In the genomic region with DNA sequence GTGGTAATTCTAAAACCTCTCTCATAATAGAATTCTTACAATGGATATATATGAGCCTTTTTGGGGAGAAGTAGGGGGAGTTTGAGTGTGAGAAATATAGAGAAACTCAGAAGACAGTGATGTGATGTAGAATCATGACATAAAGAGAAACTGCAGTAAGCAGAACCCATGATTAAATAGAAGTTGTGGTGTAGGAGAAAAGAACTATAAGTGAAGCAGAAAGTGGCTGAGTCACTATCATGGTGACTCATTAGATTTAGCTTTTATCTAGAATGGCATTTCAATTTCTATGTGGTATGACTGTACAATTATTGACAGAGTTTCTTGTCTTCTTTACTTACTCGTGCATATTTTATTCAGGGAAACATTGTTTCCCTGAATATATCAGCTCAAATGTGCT, we compare ENCODE assay signal across 15 cellular contexts.
DNase-seq lines count a peak whose midpoint lies in the region; ATAC-seq and TF ChIP-seq lines count a peak whose summit lies in the region.
"Had no signal": no experiment of that assay in that cellular context is flagged by ENCODE, and none has a peak within 500 bp of the region (broad histone marks: within the 10 kb centered on the region; RNA-seq: fewer than 3 reads in every experiment).

No MANE protein-coding gene starts in this region.

- peaks cover 2% of the 10 kb centered on the region for H3K27me3 Mint-ChIP-seq in GM23338 (ENCODE audit: insufficient read depth, low read depth, poor library complexity)

- no peak overlapping the region for H3K4me3 ChIP-seq in kidney epithelial cell (ENCODE audit: low read depth, low read length)
- H3K4me3 ChIP-seq in GM23338: no peak overlapping the region
- H3K4me3 ChIP-seq: mucosa of descending colon, tibial nerve had no signal

- no peak overlapping the region for H3K4me2 ChIP-seq in GM23338

- H3K27me3 ChIP-seq in kidney epithelial cell (ENCODE audit: control insufficient read depth, insufficient read depth, low read length): no peaks in the 10 kb centered on the region
- H3K27me3 ChIP-seq in GM23338 (ENCODE audit: insufficient read depth): no peaks in the 10 kb centered on the region
- H3K27me3 ChIP-seq: tibial nerve had no signal

- H3F3A ChIP-seq in GM23338 (replicated peaks; ENCODE audit: low read depth): no peaks in the 10 kb centered on the region

- in situ Hi-C loops in Caki2 (cut with HindIII; ENCODE audit: low pct_unique_long_range_greater_than_20kb, low sequenced_read_pairs): no loop called here

- H3K27ac ChIP-seq in angular gyrus (ENCODE audit: low read depth, low read length) (peak overlapping the region; percentile 4), GM23338 (ENCODE audit: low read depth) (no peak overlapping the region)
- H3K27ac ChIP-seq: tibial nerve had no signal

- H3K36me3 Mint-ChIP-seq in GM23338 (ENCODE audit: low read depth): no peaks in the 10 kb centered on the region

- H3K79me2 ChIP-seq in GM23338 (replicated peaks; ENCODE audit: insufficient read depth): no peaks in the 10 kb centered on the region

- no peaks in the 10 kb centered on the region for H3K4me1 ChIP-seq in GM23338 (ENCODE audit: insufficient read depth)
- H3K4me1 ChIP-seq: tibial nerve had no signal

- H4K20me1 ChIP-seq in GM23338 (replicated peaks; ENCODE audit: insufficient read depth): no peaks in the 10 kb centered on the region

- H2AFZ ChIP-seq in GM23338: no peak overlapping the region

- DNase-seq in Caki2 (ENCODE audit: low read depth): peak; percentile 69
- DNase-seq in kidney epithelial cell (ENCODE audit: low read depth): peak; percentile 38
- no peak for DNase-seq in EL
- DNase-seq in GM23338 (ENCODE audit: low spot score): no peak
- DNase-seq in stimulated activated CD4-positive, alpha-beta T cell treated with anti-CD3 and anti-CD28 coated beads, Interleukin-4, amount 100 ng/mL, for 24 hours: no peak
- DNase-seq: endodermal cell, hippocampal formation, mucosa of descending colon, NCI-H146, right cardiac atrium had no signal

- no peaks in the 10 kb centered on the region for H3K9me3 Mint-ChIP-seq in GM23338
- H3K9me3 Mint-ChIP-seq: endodermal cell had no signal

- no peaks in the 10 kb centered on the region for H3K9me2 ChIP-seq in GM23338 (ENCODE audit: insufficient read depth)

- H3K27ac Mint-ChIP-seq in GM23338: no peak overlapping the region
- H3K27ac Mint-ChIP-seq: endodermal cell had no signal

- TF ChIP-seq CTCF in kidney epithelial cell (IDR thresholded peaks at IDR 0.05; ENCODE audit: insufficient read depth, low read length, poor library complexity, severe bottlenecking) (no peak), GM23338 (conservative IDR thresholded peaks at IDR 0.05; ENCODE audit: low read depth in 2 of 2) (no peak)

- peak; percentile 75 for ATAC-seq in HG03354 (IDR thresholded peaks at IDR 0.05; ENCODE audit: poor library complexity, severe bottlenecking, unreplicated experiment)
- ATAC-seq in GM19397 (IDR thresholded peaks at IDR 0.05; ENCODE audit: unreplicated experiment): no peak
- ATAC-seq in GM23338: no peak
- ATAC-seq: HepG2, mucosa of descending colon, right cardiac atrium had no signal

- H3K4me3 Mint-ChIP-seq in GM23338: no peak overlapping the region
- H3K4me3 Mint-ChIP-seq: endodermal cell had no signal

- no peaks in the 10 kb centered on the region for H3K4me1 Mint-ChIP-seq in GM23338
- H3K4me1 Mint-ChIP-seq: endodermal cell had no signal

- H3K36me3 ChIP-seq in kidney epithelial cell (ENCODE audit: control insufficient read depth, insufficient read depth, low read length): no peaks in the 10 kb centered on the region
- H3K36me3 ChIP-seq in GM23338 (ENCODE audit: insufficient read depth): no peaks in the 10 kb centered on the region
- H3K36me3 ChIP-seq: tibial nerve had no signal

TF ChIP-seq in GM23338, 12 proteins besides CTCF, POLR2A, EP300 and RAD21:
- TF ChIP-seq, protein P1, sequence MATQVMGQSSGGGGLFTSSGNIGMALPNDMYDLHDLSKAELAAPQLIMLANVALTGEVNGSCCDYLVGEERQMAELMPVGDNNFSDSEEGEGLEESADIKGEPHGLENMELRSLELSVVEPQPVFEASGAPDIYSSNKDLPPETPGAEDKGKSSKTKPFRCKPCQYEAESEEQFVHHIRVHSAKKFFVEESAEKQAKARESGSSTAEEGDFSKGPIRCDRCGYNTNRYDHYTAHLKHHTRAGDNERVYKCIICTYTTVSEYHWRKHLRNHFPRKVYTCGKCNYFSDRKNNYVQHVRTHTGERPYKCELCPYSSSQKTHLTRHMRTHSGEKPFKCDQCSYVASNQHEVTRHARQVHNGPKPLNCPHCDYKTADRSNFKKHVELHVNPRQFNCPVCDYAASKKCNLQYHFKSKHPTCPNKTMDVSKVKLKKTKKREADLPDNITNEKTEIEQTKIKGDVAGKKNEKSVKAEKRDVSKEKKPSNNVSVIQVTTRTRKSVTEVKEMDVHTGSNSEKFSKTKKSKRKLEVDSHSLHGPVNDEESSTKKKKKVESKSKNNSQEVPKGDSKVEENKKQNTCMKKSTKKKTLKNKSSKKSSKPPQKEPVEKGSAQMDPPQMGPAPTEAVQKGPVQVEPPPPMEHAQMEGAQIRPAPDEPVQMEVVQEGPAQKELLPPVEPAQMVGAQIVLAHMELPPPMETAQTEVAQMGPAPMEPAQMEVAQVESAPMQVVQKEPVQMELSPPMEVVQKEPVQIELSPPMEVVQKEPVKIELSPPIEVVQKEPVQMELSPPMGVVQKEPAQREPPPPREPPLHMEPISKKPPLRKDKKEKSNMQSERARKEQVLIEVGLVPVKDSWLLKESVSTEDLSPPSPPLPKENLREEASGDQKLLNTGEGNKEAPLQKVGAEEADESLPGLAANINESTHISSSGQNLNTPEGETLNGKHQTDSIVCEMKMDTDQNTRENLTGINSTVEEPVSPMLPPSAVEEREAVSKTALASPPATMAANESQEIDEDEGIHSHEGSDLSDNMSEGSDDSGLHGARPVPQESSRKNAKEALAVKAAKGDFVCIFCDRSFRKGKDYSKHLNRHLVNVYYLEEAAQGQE (IDR thresholded peaks at IDR 0.05; ENCODE audit: unreplicated experiment): no peak
- TF ChIP-seq JUNB (IDR thresholded peaks at IDR 0.05; ENCODE audit: unreplicated experiment): no peak
- TF ChIP-seq, protein P2, sequence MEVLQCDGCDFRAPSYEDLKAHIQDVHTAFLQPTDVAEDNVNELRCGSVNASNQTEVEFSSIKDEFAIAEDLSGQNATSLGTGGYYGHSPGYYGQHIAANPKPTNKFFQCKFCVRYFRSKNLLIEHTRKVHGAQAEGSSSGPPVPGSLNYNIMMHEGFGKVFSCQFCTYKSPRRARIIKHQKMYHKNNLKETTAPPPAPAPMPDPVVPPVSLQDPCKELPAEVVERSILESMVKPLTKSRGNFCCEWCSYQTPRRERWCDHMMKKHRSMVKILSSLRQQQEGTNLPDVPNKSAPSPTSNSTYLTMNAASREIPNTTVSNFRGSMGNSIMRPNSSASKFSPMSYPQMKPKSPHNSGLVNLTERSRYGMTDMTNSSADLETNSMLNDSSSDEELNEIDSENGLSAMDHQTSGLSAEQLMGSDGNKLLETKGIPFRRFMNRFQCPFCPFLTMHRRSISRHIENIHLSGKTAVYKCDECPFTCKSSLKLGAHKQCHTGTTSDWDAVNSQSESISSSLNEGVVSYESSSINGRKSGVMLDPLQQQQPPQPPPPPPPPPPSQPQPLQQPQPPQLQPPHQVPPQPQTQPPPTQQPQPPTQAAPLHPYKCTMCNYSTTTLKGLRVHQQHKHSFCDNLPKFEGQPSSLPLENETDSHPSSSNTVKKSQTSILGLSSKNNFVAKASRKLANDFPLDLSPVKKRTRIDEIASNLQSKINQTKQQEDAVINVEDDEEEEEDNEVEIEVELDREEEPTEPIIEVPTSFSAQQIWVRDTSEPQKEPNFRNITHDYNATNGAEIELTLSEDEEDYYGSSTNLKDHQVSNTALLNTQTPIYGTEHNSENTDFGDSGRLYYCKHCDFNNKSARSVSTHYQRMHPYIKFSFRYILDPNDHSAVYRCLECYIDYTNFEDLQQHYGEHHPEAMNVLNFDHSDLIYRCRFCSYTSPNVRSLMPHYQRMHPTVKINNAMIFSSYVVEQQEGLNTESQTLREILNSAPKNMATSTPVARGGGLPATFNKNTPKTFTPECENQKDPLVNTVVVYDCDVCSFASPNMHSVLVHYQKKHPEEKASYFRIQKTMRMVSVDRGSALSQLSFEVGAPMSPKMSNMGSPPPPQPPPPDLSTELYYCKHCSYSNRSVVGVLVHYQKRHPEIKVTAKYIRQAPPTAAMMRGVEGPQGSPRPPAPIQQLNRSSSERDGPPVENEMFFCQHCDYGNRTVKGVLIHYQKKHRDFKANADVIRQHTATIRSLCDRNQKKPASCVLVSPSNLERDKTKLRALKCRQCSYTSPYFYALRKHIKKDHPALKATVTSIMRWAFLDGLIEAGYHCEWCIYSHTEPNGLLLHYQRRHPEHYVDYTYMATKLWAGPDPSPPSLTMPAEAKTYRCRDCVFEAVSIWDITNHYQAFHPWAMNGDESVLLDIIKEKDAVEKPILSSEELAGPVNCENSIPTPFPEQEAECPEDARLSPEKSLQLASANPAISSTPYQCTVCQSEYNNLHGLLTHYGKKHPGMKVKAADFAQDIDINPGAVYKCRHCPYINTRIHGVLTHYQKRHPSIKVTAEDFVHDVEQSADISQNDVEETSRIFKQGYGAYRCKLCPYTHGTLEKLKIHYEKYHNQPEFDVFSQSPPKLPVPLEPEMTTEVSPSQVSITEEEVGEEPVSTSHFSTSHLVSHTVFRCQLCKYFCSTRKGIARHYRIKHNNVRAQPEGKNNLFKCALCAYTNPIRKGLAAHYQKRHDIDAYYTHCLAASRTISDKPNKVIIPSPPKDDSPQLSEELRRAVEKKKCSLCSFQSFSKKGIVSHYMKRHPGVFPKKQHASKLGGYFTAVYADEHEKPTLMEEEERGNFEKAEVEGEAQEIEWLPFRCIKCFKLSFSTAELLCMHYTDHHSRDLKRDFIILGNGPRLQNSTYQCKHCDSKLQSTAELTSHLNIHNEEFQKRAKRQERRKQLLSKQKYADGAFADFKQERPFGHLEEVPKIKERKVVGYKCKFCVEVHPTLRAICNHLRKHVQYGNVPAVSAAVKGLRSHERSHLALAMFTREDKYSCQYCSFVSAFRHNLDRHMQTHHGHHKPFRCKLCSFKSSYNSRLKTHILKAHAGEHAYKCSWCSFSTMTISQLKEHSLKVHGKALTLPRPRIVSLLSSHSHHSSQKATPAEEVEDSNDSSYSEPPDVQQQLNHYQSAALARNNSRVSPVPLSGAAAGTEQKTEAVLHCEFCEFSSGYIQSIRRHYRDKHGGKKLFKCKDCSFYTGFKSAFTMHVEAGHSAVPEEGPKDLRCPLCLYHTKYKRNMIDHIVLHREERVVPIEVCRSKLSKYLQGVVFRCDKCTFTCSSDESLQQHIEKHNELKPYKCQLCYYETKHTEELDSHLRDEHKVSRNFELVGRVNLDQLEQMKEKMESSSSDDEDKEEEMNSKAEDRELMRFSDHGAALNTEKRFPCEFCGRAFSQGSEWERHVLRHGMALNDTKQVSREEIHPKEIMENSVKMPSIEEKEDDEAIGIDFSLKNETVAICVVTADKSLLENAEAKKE (CRISPR knock-in tag; IDR thresholded peaks at IDR 0.05): no peak
- TF ChIP-seq POLR2AphosphoS5 (IDR thresholded peaks at IDR 0.05; ENCODE audit: low read depth): no peak
- no peak for TF ChIP-seq STAT1 (IDR thresholded peaks at IDR 0.05; ENCODE audit: unreplicated experiment)
- TF ChIP-seq ZNF114 (CRISPR knock-in tag; IDR thresholded peaks at IDR 0.05): no peak
- TF ChIP-seq NANOG (IDR thresholded peaks at IDR 0.05; ENCODE audit: borderline replicate concordance): no peak

Comparison
In these comparisons a context has a peak if more than half of its experiments do, and no peak if none do; other contexts are left out.
1. DNase-seq: peak in Caki2 (single experiment) and kidney epithelial cell (single experiment); none in EL (single experiment), GM23338 (single experiment) and stimulated activated CD4-positive, alpha-beta T cell treated with anti-CD3 and anti-CD28 coated beads, Interleukin-4, amount 100 ng/mL, for 24 hours (single experiment).